ENCODE assay signal across 1 cellular context in genomic region chr2:11160731-11161455, GRCh38.
TF ChIP-seq lines count a peak whose summit lies in the region.

No MANE protein-coding gene starts in this region.

TF ChIP-seq in GM23338, 12 proteins besides CTCF, POLR2A, EP300 and RAD21 (continued from another document):
- TF ChIP-seq REST (IDR thresholded peaks at IDR 0.05; ENCODE audit: unreplicated experiment) = no peak
- no peak for TF ChIP-seq JUNB (IDR thresholded peaks at IDR 0.05; ENCODE audit: unreplicated experiment)
- TF ChIP-seq STAT1 (IDR thresholded peaks at IDR 0.05; ENCODE audit: unreplicated experiment) = no peak
- no peak for TF ChIP-seq EZH2 (IDR thresholded peaks at IDR 0.05; ENCODE audit: low read depth, unreplicated experiment)
- TF ChIP-seq ZNF331 (CRISPR knock-in tag; IDR thresholded peaks at IDR 0.05; ENCODE audit: low read depth) = no peak
- TF ChIP-seq CREB1 (CRISPR knock-in tag; IDR thresholded peaks at IDR 0.05; ENCODE audit: low read depth) = no peak
